11 cellular contexts compared by ENCODE assay signal in genomic region chr19:17236831-17237543, GRCh38. TPM values are rescaled to one million over a fixed set of nuclear protein-coding genes. Genes with fewer than 3 reads are reported as not detected.
DNase-seq lines count a peak whose midpoint lies in the region; TF ChIP-seq lines count a peak whose summit lies in the region.
"Had no signal": no experiment of that assay in that cellular context is flagged by ENCODE, and none has a peak within 500 bp of the region (broad histone marks: within the 10 kb centered on the region; RNA-seq: fewer than 3 reads in every experiment).

No MANE protein-coding gene starts in this region.

- DNase-seq in activated CD4-positive, alpha-beta memory T cell treated with anti-CD3 and anti-CD28 coated beads, Interleukin-2, amount 10 ng/mL, durations not matched to agents 7 days and 5 days, result no peak
- no peak for DNase-seq in activated CD4-positive, alpha-beta memory T cell treated with anti-CD3 and anti-CD28 coated beads for 36 hours
- DNase-seq in NAMALWA (ENCODE audit: low spot score) (peak; percentile 33), endothelial cell (ENCODE audit: low spot score) (no peak), sigmoid colon (no peak), suprapubic skin (ENCODE audit: low spot score in 2 of 2) (no peak)
- no peak for DNase-seq in activated CD4-positive, alpha-beta T cell treated with anti-CD3 and anti-CD28 coated beads for 4 hours
- no peak for DNase-seq in activated effector memory CD4-positive, alpha-beta T cell treated with anti-CD3 and anti-CD28 coated beads, Interleukin-2, amount 50 U/mL, for 16 hours
- DNase-seq: foreskin melanocyte, GOT3, NCI-H526 treated with DMSO at 0.1 percent for 48 hours had no signal

- no peak overlapping the region for H3K27ac Mint-ChIP-seq in activated CD4-positive, alpha-beta memory T cell treated with anti-CD3 and anti-CD28 coated beads, Interleukin-2, amount 10 ng/mL, durations not matched to agents 7 days and 5 days
- no peak overlapping the region for H3K27ac Mint-ChIP-seq in activated CD4-positive, alpha-beta memory T cell treated with anti-CD3 and anti-CD28 coated beads for 36 hours
- H3K27ac Mint-ChIP-seq in endothelial cell (ENCODE audit: unreplicated experiment), result peak overlapping the region; percentile 13

- POLR2A ChIA-PET in activated CD4-positive, alpha-beta memory T cell treated with anti-CD3 and anti-CD28 coated beads, Interleukin-2, amount 10 ng/mL, durations not matched to agents 7 days and 5 days (lab: Charles Lee), result interaction anchor here (3.4 kb wide), 1 partner anchor 11 kb away, joined by 28 read pairs; the partner anchor contains the start of gene OCEL1
- POLR2A ChIA-PET in activated CD4-positive, alpha-beta memory T cell treated with anti-CD3 and anti-CD28 coated beads for 36 hours (lab: Charles Lee), result interaction anchor here (3.5 kb wide), 1 partner anchor 10 kb away, joined by 26 read pairs; the partner anchor contains the start of gene OCEL1

- TF ChIP-seq POLR2A in sigmoid colon (IDR thresholded peaks at IDR 0.05) (no peak), suprapubic skin (IDR thresholded peaks at IDR 0.05) (no peak)

- H3K36me3 ChIP-seq in sigmoid colon, result peaks cover 0 to 33% (median 14%) of the 10 kb centered on the region in 4 donors
- H3K36me3 ChIP-seq in suprapubic skin, result peaks cover 39% of the 10 kb centered on the region

- H3K27ac ChIP-seq in sigmoid colon, result peak overlapping the region; percentile 74 to 81 (median 80)
- H3K27ac ChIP-seq in suprapubic skin, result no peak overlapping the region

- TF ChIP-seq CTCF in endothelial cell (IDR thresholded peaks at IDR 0.05; ENCODE audit: unreplicated experiment) (no peak), sigmoid colon (IDR thresholded peaks at IDR 0.05) (no peak), suprapubic skin (IDR thresholded peaks at IDR 0.05) (no peak)

- intact Hi-C loops in activated CD4-positive, alpha-beta memory T cell treated with anti-CD3 and anti-CD28 coated beads for 36 hours (cut with micrococcal nuclease), result no loop called here
- intact Hi-C loops in sigmoid colon (cut with DNase I), result no loop called here

- WGBS in sigmoid colon, 2 donors, result 78 to 89% methylated on average over 18 of the region's 18 CpGs
- WGBS in suprapubic skin, result 75% methylated on average over 18 of the region's 18 CpGs

- peaks cover 17% of the 10 kb centered on the region for H3K4me1 Mint-ChIP-seq in activated CD4-positive, alpha-beta memory T cell treated with anti-CD3 and anti-CD28 coated beads, Interleukin-2, amount 10 ng/mL, durations not matched to agents 7 days and 5 days
- H3K4me1 Mint-ChIP-seq in activated CD4-positive, alpha-beta memory T cell treated with anti-CD3 and anti-CD28 coated beads for 36 hours (ENCODE audit: low read depth), result peaks cover 10% of the 10 kb centered on the region
- peaks cover 10% of the 10 kb centered on the region for H3K4me1 Mint-ChIP-seq in endothelial cell (ENCODE audit: unreplicated experiment)

- TF ChIP-seq EP300 in sigmoid colon (IDR thresholded peaks at IDR 0.05) (no peak), suprapubic skin (IDR thresholded peaks at IDR 0.05) (no peak)

- H3K4me1 ChIP-seq in sigmoid colon (peaks cover 0 to 31% (median 27%) of the 10 kb centered on the region in 4 donors), suprapubic skin (peaks cover 30% of the 10 kb centered on the region)

- CTCF ChIA-PET in activated CD4-positive, alpha-beta memory T cell treated with anti-CD3 and anti-CD28 coated beads, Interleukin-2, amount 10 ng/mL, durations not matched to agents 7 days and 5 days (lab: Charles Lee), result interaction anchor here (0.6 to 2.3 kb wide), 3 partner anchors 11 to 103 kb away, joined by 4 to 13 read pairs (median 7); partner anchors contain the start of genes OCEL1 and USE1
- CTCF ChIA-PET in activated CD4-positive, alpha-beta memory T cell treated with anti-CD3 and anti-CD28 coated beads for 36 hours (lab: Charles Lee), result interaction anchor here (0.6 kb wide), 1 partner anchor 428 kb away, joined by 4 read pairs; no protein-coding TSS in a partner anchor

- no peak overlapping the region for H3K4me3 ChIP-seq in sigmoid colon
- no peak overlapping the region for H3K4me3 ChIP-seq in suprapubic skin

- no peaks in the 10 kb centered on the region for H3K27me3 ChIP-seq in sigmoid colon
- no peaks in the 10 kb centered on the region for H3K27me3 ChIP-seq in suprapubic skin

- H3K9me3 ChIP-seq in sigmoid colon (no peaks in the 10 kb centered on the region), suprapubic skin (no peaks in the 10 kb centered on the region)

- H3K27me3 Mint-ChIP-seq in activated CD4-positive, alpha-beta memory T cell treated with anti-CD3 and anti-CD28 coated beads, Interleukin-2, amount 10 ng/mL, durations not matched to agents 7 days and 5 days, result no peaks in the 10 kb centered on the region
- H3K27me3 Mint-ChIP-seq in activated CD4-positive, alpha-beta memory T cell treated with anti-CD3 and anti-CD28 coated beads for 36 hours, result no peaks in the 10 kb centered on the region
- H3K27me3 Mint-ChIP-seq in endothelial cell (ENCODE audit: unreplicated experiment), result peaks cover 9% of the 10 kb centered on the region

- H3K9me3 Mint-ChIP-seq in activated CD4-positive, alpha-beta memory T cell treated with anti-CD3 and anti-CD28 coated beads, Interleukin-2, amount 10 ng/mL, durations not matched to agents 7 days and 5 days, result no peaks in the 10 kb centered on the region
- no peaks in the 10 kb centered on the region for H3K9me3 Mint-ChIP-seq in activated CD4-positive, alpha-beta memory T cell treated with anti-CD3 and anti-CD28 coated beads for 36 hours
- no peaks in the 10 kb centered on the region for H3K9me3 Mint-ChIP-seq in endothelial cell (ENCODE audit: unreplicated experiment)

- H3K4me3 Mint-ChIP-seq in activated CD4-positive, alpha-beta memory T cell treated with anti-CD3 and anti-CD28 coated beads, Interleukin-2, amount 10 ng/mL, durations not matched to agents 7 days and 5 days, result peak overlapping the region; percentile 24
- H3K4me3 Mint-ChIP-seq in activated CD4-positive, alpha-beta memory T cell treated with anti-CD3 and anti-CD28 coated beads for 36 hours, result no peak overlapping the region
- H3K4me3 Mint-ChIP-seq in endothelial cell (ENCODE audit: unreplicated experiment), result peak overlapping the region; percentile 71

- H3K36me3 Mint-ChIP-seq in activated CD4-positive, alpha-beta memory T cell treated with anti-CD3 and anti-CD28 coated beads, Interleukin-2, amount 10 ng/mL, durations not matched to agents 7 days and 5 days (ENCODE audit: low read depth), result peaks cover 2% of the 10 kb centered on the region
- H3K36me3 Mint-ChIP-seq in activated CD4-positive, alpha-beta memory T cell treated with anti-CD3 and anti-CD28 coated beads for 36 hours, result no peaks in the 10 kb centered on the region
- H3K36me3 Mint-ChIP-seq in endothelial cell (ENCODE audit: low read depth, unreplicated experiment), result peaks cover 18% of the 10 kb centered on the region

RNA-seq across cellular contexts. Expression of gene NR2F6, which starts 8.7 kb away (rescaled TPM):
- total RNA-seq in activated CD4-positive, alpha-beta memory T cell treated with anti-CD3 and anti-CD28 coated beads, Interleukin-2, amount 10 ng/mL, durations not matched to agents 7 days and 5 days, result 1 to 10 TPM; 5.7 to 6.5 TPM
- 10 to 100 TPM; 10.2 to 10.4 TPM for total RNA-seq in activated CD4-positive, alpha-beta memory T cell treated with anti-CD3 and anti-CD28 coated beads for 36 hours
- total RNA-seq in endothelial cell (ENCODE audit: unreplicated experiment) (69.9 TPM), sigmoid colon (10 to 100 TPM; 21.6 to 32.6 (median 27.8) TPM), suprapubic skin (10 to 100 TPM; 25.8 to 79.3 (median 54.8) TPM)
- polyA plus RNA-seq in sigmoid colon, result 10 to 100 TPM; 45.0 to 72.1 (median 59.5) TPM

RNA-seq across cellular contexts. Expression of gene OCEL1, which starts 11.0 kb away (rescaled TPM):
- total RNA-seq in activated CD4-positive, alpha-beta memory T cell treated with anti-CD3 and anti-CD28 coated beads, Interleukin-2, amount 10 ng/mL, durations not matched to agents 7 days and 5 days, result 10 to 100 TPM; 20.9 to 22.6 TPM
- total RNA-seq in activated CD4-positive, alpha-beta memory T cell treated with anti-CD3 and anti-CD28 coated beads for 36 hours, result 10 to 100 TPM; 17.6 to 17.9 TPM
- total RNA-seq in endothelial cell (ENCODE audit: unreplicated experiment) (16.5 TPM), sigmoid colon (10 to 100 TPM in 2 of 4 donors, 1 to 10 TPM in 2; 7.5 to 15.8 (median 9.6) TPM), suprapubic skin (1 to 10 TPM; 2.7 to 9.7 (median 4.8) TPM)
- polyA plus RNA-seq in sigmoid colon, result 10 to 100 TPM; 33.0 to 79.8 (median 49.9) TPM

RNA-seq across cellular contexts. Expression of gene USE1, which starts 21.8 kb away (rescaled TPM):
- 10 to 100 TPM; 19.9 to 20.4 TPM for total RNA-seq in activated CD4-positive, alpha-beta memory T cell treated with anti-CD3 and anti-CD28 coated beads, Interleukin-2, amount 10 ng/mL, durations not matched to agents 7 days and 5 days
- total RNA-seq in activated CD4-positive, alpha-beta memory T cell treated with anti-CD3 and anti-CD28 coated beads for 36 hours, result 10 to 100 TPM; 24.6 to 28.5 TPM
- total RNA-seq in endothelial cell (ENCODE audit: unreplicated experiment) (13.0 TPM), sigmoid colon (10 to 100 TPM; 22.5 to 45.3 (median 37.8) TPM), suprapubic skin (10 to 100 TPM; 17.3 to 25.2 (median 21.6) TPM)
- polyA plus RNA-seq in sigmoid colon, result 10 to 100 TPM; 34.2 to 38.3 (median 34.7) TPM

RNA-seq across cellular contexts. Expression of gene USHBP1, which starts 27.6 kb away (rescaled TPM):
- under 1 TPM; 0.38 to 0.45 TPM for total RNA-seq in activated CD4-positive, alpha-beta memory T cell treated with anti-CD3 and anti-CD28 coated beads, Interleukin-2, amount 10 ng/mL, durations not matched to agents 7 days and 5 days
- total RNA-seq in activated CD4-positive, alpha-beta memory T cell treated with anti-CD3 and anti-CD28 coated beads for 36 hours, result under 1 TPM in 1 of 2 experiments, not detected in 1; 0.24 TPM
- total RNA-seq in endothelial cell (ENCODE audit: unreplicated experiment) (54.2 TPM), sigmoid colon (10 to 100 TPM in 1 of 4 donors, 1 to 10 TPM in 3; 1.6 to 18.6 (median 4.4) TPM), suprapubic skin (1 to 10 TPM; 1.2 to 8.4 (median 2.1) TPM)
- polyA plus RNA-seq in sigmoid colon, result 1 to 10 TPM in 1 of 3 donors, under 1 TPM in 2; 0.23 to 2.1 (median 0.60) TPM

RNA-seq across cellular contexts. Expression of gene BABAM1, which starts 30.3 kb away (rescaled TPM):
- total RNA-seq in activated CD4-positive, alpha-beta memory T cell treated with anti-CD3 and anti-CD28 coated beads, Interleukin-2, amount 10 ng/mL, durations not matched to agents 7 days and 5 days, result 100 to 1,000 TPM in 1 of 2 experiments, 10 to 100 TPM in 1; 98.5 to 100 TPM
- total RNA-seq in activated CD4-positive, alpha-beta memory T cell treated with anti-CD3 and anti-CD28 coated beads for 36 hours, result 100 to 1,000 TPM; 110 TPM
- total RNA-seq in endothelial cell (ENCODE audit: unreplicated experiment), result 136 TPM
- 100 to 1,000 TPM in 2 of 4 donors, 10 to 100 TPM in 2; 90.0 to 101 (median 98.7) TPM for total RNA-seq in sigmoid colon
- 10 to 100 TPM; 71.4 to 87.1 (median 83.7) TPM for polyA plus RNA-seq in sigmoid colon
- total RNA-seq in suprapubic skin, result 10 to 100 TPM; 54.6 to 66.8 (median 63.7) TPM
